ENCODE assay signal across 18 cellular contexts in the genomic region with DNA sequence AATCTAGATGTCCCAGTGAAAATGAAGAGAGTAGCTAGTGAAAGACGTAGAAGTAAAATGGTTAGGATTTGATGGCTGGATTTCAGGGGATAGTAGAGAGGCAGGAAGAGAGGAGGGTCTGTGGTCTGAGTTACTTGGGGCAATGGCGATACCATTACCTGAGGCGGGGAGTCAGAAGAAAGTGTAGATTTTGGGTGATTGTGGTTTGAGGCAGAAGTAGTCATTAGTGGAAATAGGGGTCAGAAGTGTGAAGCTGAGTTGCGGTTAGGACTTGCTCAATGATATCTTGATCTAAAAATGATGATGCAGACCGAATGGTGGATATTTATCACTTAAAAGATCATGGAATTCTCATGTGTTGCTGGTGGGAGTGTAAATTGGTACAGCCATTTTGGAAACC. TPM values are rescaled to one million over a fixed set of nuclear protein-coding genes. Genes with fewer than 3 reads are reported as not detected.
A peak's percentile ranks its signal among the peaks of the same experiment; 100 is the strongest.
DNase-seq lines count a peak whose midpoint lies in the region; ATAC-seq and TF ChIP-seq lines count a peak whose summit lies in the region.
"Had no signal": no experiment of that assay in that cellular context is flagged by ENCODE, and none has a peak within 500 bp of the region (broad histone marks: within the 10 kb centered on the region; RNA-seq: fewer than 3 reads in every experiment).

No MANE protein-coding gene starts in this region.

- H3K27ac Mint-ChIP-seq in activated naive CD8-positive, alpha-beta T cell treated with anti-CD3 and anti-CD28 coated beads, Interleukin-2, amount 50 U/mL, for 24 hours = peak overlapping the region; percentile 1
- H3K27ac Mint-ChIP-seq in activated naive CD8-positive, alpha-beta T cell treated with anti-CD3 and anti-CD28 coated beads for 36 hours = no peak overlapping the region
- peak overlapping the region; percentile 16 for H3K27ac Mint-ChIP-seq in T-helper 2 cell treated with Interferon-gamma antibody and Interleukin-4, amounts not matched to agents 5 μg/mL and 100 μg/mL, for 36 hours
- peak overlapping the region; percentile 8 for H3K27ac Mint-ChIP-seq in endodermal cell
- H3K27ac Mint-ChIP-seq in stimulated activated naive CD8-positive, alpha-beta T cell treated with anti-CD3 and anti-CD28 coated beads, Interleukin-15, amount 100 ng/mL, for 72 hours = no peak overlapping the region

- no peak overlapping the region for H2AK5ac ChIP-seq in mesendoderm (ENCODE audit: low read length)

- H3K56ac ChIP-seq in mesendoderm (ENCODE audit: low read length) = no peak overlapping the region

- H4K5ac ChIP-seq in mesendoderm (ENCODE audit: low read length) = no peak overlapping the region

- H2BK5ac ChIP-seq in mesendoderm (ENCODE audit: low read length) = no peak overlapping the region

- no peak overlapping the region for H3K4me3 ChIP-seq in endodermal cell (ENCODE audit: low read length)
- no peak overlapping the region for H3K4me3 ChIP-seq in mesendoderm (ENCODE audit: low read length)
- H3K4me3 ChIP-seq: SJCRH30 had no signal

- H3K23ac ChIP-seq in mesendoderm (ENCODE audit: low read length) = no peak overlapping the region

- H3K27ac ChIP-seq in endodermal cell (ENCODE audit: low read depth, low read length) (no peak overlapping the region), mesendoderm (ENCODE audit: low read depth, low read length) (no peak overlapping the region)
- H3K27ac ChIP-seq: SJCRH30 had no signal

- H3K4me1 ChIP-seq in endodermal cell (ENCODE audit: control insufficient read depth, insufficient read depth, low read length) = no peaks in the 10 kb centered on the region
- H3K4me1 ChIP-seq in mesendoderm (ENCODE audit: control insufficient read depth, low read depth, low read length) = no peaks in the 10 kb centered on the region
- H3K4me1 ChIP-seq: SJCRH30 had no signal

- H3K9ac ChIP-seq in endodermal cell (ENCODE audit: extremely low read depth, low read length, poor library complexity, severe bottlenecking) (no peak overlapping the region), mesendoderm (ENCODE audit: low read length) (no peak overlapping the region)

- no peaks in the 10 kb centered on the region for H3K79me2 ChIP-seq in mesendoderm (ENCODE audit: control insufficient read depth, insufficient read depth, low read length)

- H3K4me3 Mint-ChIP-seq in activated naive CD8-positive, alpha-beta T cell treated with anti-CD3 and anti-CD28 coated beads, Interleukin-2, amount 50 U/mL, for 24 hours = no peak overlapping the region
- H3K4me3 Mint-ChIP-seq in activated naive CD8-positive, alpha-beta T cell treated with anti-CD3 and anti-CD28 coated beads for 36 hours = no peak overlapping the region
- H3K4me3 Mint-ChIP-seq in T-helper 2 cell treated with Interferon-gamma antibody and Interleukin-4, amounts not matched to agents 5 μg/mL and 100 μg/mL, for 36 hours = no peak overlapping the region
- no peak overlapping the region for H3K4me3 Mint-ChIP-seq in endodermal cell
- H3K4me3 Mint-ChIP-seq in stimulated activated naive CD8-positive, alpha-beta T cell treated with anti-CD3 and anti-CD28 coated beads, Interleukin-15, amount 100 ng/mL, for 72 hours = no peak overlapping the region
- H3K4me3 Mint-ChIP-seq: H9 had no signal

- H3K4me1 Mint-ChIP-seq in activated naive CD8-positive, alpha-beta T cell treated with anti-CD3 and anti-CD28 coated beads, Interleukin-2, amount 50 U/mL, for 24 hours = peaks cover 21% of the 10 kb centered on the region
- peaks cover 10% of the 10 kb centered on the region for H3K4me1 Mint-ChIP-seq in activated naive CD8-positive, alpha-beta T cell treated with anti-CD3 and anti-CD28 coated beads for 36 hours
- H3K4me1 Mint-ChIP-seq in T-helper 2 cell treated with Interferon-gamma antibody and Interleukin-4, amounts not matched to agents 5 μg/mL and 100 μg/mL, for 36 hours (ENCODE audit: low read depth) = peaks cover 10% of the 10 kb centered on the region
- no peaks in the 10 kb centered on the region for H3K4me1 Mint-ChIP-seq in endodermal cell
- H3K4me1 Mint-ChIP-seq in stimulated activated naive CD8-positive, alpha-beta T cell treated with anti-CD3 and anti-CD28 coated beads, Interleukin-15, amount 100 ng/mL, for 72 hours = peaks cover 9% of the 10 kb centered on the region
- H3K4me1 Mint-ChIP-seq: H9 had no signal

- H3K18ac ChIP-seq in mesendoderm (ENCODE audit: low read length) = no peak overlapping the region

- DNase-seq in activated naive CD8-positive, alpha-beta T cell treated with anti-CD3 and anti-CD28 coated beads, Interleukin-2, amount 50 U/mL, for 24 hours = no peak
- DNase-seq in activated naive CD8-positive, alpha-beta T cell treated with anti-CD3 and anti-CD28 coated beads for 36 hours = no peak
- DNase-seq in T-helper 2 cell treated with Interferon-gamma antibody and Interleukin-4, amounts not matched to agents 5 μg/mL and 100 μg/mL, for 36 hours (ENCODE audit: low spot score) = no peak
- DNase-seq in endodermal cell (no peak), mesendoderm (no peak)
- no peak for DNase-seq in stimulated activated naive CD8-positive, alpha-beta T cell treated with anti-CD3 and anti-CD28 coated beads, Interleukin-15, amount 100 ng/mL, for 72 hours
- DNase-seq: ACHN, C1 segment of cervical spinal cord, DMS153, GDM1, H9, KG1, NCI-H1105 treated with DMSO at 0.1 percent for 48 hours, NCI-H1694, NCI-H524 treated with DMSO at 0.1 percent for 48 hours, SJCRH30 had no signal

- no peak overlapping the region for H4K8ac ChIP-seq in mesendoderm (ENCODE audit: low read depth, low read length)

- no peaks in the 10 kb centered on the region for H3K27me3 Mint-ChIP-seq in activated naive CD8-positive, alpha-beta T cell treated with anti-CD3 and anti-CD28 coated beads, Interleukin-2, amount 50 U/mL, for 24 hours
- no peaks in the 10 kb centered on the region for H3K27me3 Mint-ChIP-seq in activated naive CD8-positive, alpha-beta T cell treated with anti-CD3 and anti-CD28 coated beads for 36 hours
- no peaks in the 10 kb centered on the region for H3K27me3 Mint-ChIP-seq in T-helper 2 cell treated with Interferon-gamma antibody and Interleukin-4, amounts not matched to agents 5 μg/mL and 100 μg/mL, for 36 hours (ENCODE audit: low read depth)
- H3K27me3 Mint-ChIP-seq in endodermal cell (ENCODE audit: insufficient read depth) = no peaks in the 10 kb centered on the region
- no peaks in the 10 kb centered on the region for H3K27me3 Mint-ChIP-seq in stimulated activated naive CD8-positive, alpha-beta T cell treated with anti-CD3 and anti-CD28 coated beads, Interleukin-15, amount 100 ng/mL, for 72 hours

- H3K36me3 Mint-ChIP-seq in activated naive CD8-positive, alpha-beta T cell treated with anti-CD3 and anti-CD28 coated beads, Interleukin-2, amount 50 U/mL, for 24 hours (ENCODE audit: low read depth) = peaks cover 57% of the 10 kb centered on the region
- H3K36me3 Mint-ChIP-seq in activated naive CD8-positive, alpha-beta T cell treated with anti-CD3 and anti-CD28 coated beads for 36 hours = peaks cover 43% of the 10 kb centered on the region
- H3K36me3 Mint-ChIP-seq in T-helper 2 cell treated with Interferon-gamma antibody and Interleukin-4, amounts not matched to agents 5 μg/mL and 100 μg/mL, for 36 hours (ENCODE audit: low read depth) = peaks cover 56% of the 10 kb centered on the region
- peaks cover 73% of the 10 kb centered on the region for H3K36me3 Mint-ChIP-seq in endodermal cell (ENCODE audit: low read depth)

- TF ChIP-seq CTCF in endodermal cell (conservative IDR thresholded peaks at IDR 0.05) = no peak

- H3K4me2 ChIP-seq in mesendoderm (ENCODE audit: low read length) = no peak overlapping the region

- H3K9me3 ChIP-seq in endodermal cell (ENCODE audit: control insufficient read depth, low read length) = no peaks in the 10 kb centered on the region
- H3K9me3 ChIP-seq: SJCRH30 had no signal

- no peak overlapping the region for H2BK15ac ChIP-seq in mesendoderm (replicated peaks; ENCODE audit: low read depth)

- no peak overlapping the region for H3K4ac ChIP-seq in mesendoderm (ENCODE audit: low read depth, low read length)

- H3K9me3 Mint-ChIP-seq in activated naive CD8-positive, alpha-beta T cell treated with anti-CD3 and anti-CD28 coated beads, Interleukin-2, amount 50 U/mL, for 24 hours = no peaks in the 10 kb centered on the region
- no peaks in the 10 kb centered on the region for H3K9me3 Mint-ChIP-seq in activated naive CD8-positive, alpha-beta T cell treated with anti-CD3 and anti-CD28 coated beads for 36 hours
- H3K9me3 Mint-ChIP-seq in T-helper 2 cell treated with Interferon-gamma antibody and Interleukin-4, amounts not matched to agents 5 μg/mL and 100 μg/mL, for 36 hours = no peaks in the 10 kb centered on the region
- no peaks in the 10 kb centered on the region for H3K9me3 Mint-ChIP-seq in endodermal cell
- H3K9me3 Mint-ChIP-seq in stimulated activated naive CD8-positive, alpha-beta T cell treated with anti-CD3 and anti-CD28 coated beads, Interleukin-15, amount 100 ng/mL, for 72 hours = no peaks in the 10 kb centered on the region
- H3K9me3 Mint-ChIP-seq: H9 had no signal

- ATAC-seq in activated naive CD8-positive, alpha-beta T cell treated with anti-CD3 and anti-CD28 coated beads, Interleukin-2, amount 50 U/mL, for 24 hours = peak; percentile 24
- ATAC-seq in stimulated activated naive CD8-positive, alpha-beta T cell treated with anti-CD3 and anti-CD28 coated beads, Interleukin-15, amount 100 ng/mL, for 72 hours = peak; percentile 76
- no peak for ATAC-seq in HG02623 (IDR thresholded peaks at IDR 0.05; ENCODE audit: unreplicated experiment)
- ATAC-seq: HepG2 had no signal

- H3K79me1 ChIP-seq in mesendoderm (ENCODE audit: low read length) = no peaks in the 10 kb centered on the region

- no peaks in the 10 kb centered on the region for H3K27me3 ChIP-seq in endodermal cell (ENCODE audit: control insufficient read depth, insufficient read depth, low read length, poor library complexity, severe bottlenecking)
- H3K27me3 ChIP-seq in mesendoderm (ENCODE audit: insufficient read depth, low read length, poor library complexity) = no peaks in the 10 kb centered on the region
- H3K27me3 ChIP-seq: SJCRH30 had no signal

- H3K36me3 ChIP-seq in endodermal cell (ENCODE audit: control insufficient read depth, insufficient read depth, low read length) (peaks cover 85% of the 10 kb centered on the region), mesendoderm (ENCODE audit: control insufficient read depth, insufficient read depth, low read length) (peaks cover 2% of the 10 kb centered on the region)

- no peak overlapping the region for H2BK120ac ChIP-seq in mesendoderm (ENCODE audit: low read depth, low read length)

- 95 to 100% methylated on average over 5 of the region's 5 CpGs for WGBS in endodermal cell (ENCODE audit: insufficient coverage in 1 of 2, insufficient read length in 1 of 2), 2 experiments
- WGBS in mesendoderm (ENCODE audit: extremely low coverage, insufficient coverage, low lambda C conversion rate) = 100% methylated on average over 1 of the region's 5 CpGs

RNA-seq across cellular contexts. Expression of gene CEP192, which starts 41.0 kb away (rescaled TPM):
- total RNA-seq in activated naive CD8-positive, alpha-beta T cell treated with anti-CD3 and anti-CD28 coated beads for 36 hours = 10 to 100 TPM; 26.2 to 27.5 TPM
- 10 to 100 TPM; 26.4 to 35.6 TPM for total RNA-seq in endodermal cell
- 29.3 TPM for polyA plus RNA-seq in endodermal cell (2013, experiment 1 of 2)
- polyA plus RNA-seq in endodermal cell (2013, experiment 2 of 2) = 33.1 TPM
- polyA plus RNA-seq in mesendoderm (2013, experiment 1 of 2) = 11.5 TPM
- polyA plus RNA-seq in mesendoderm (2013, experiment 2 of 2) = 11.7 TPM

Comparison
In these comparisons a context has a peak if more than half of its experiments do, and no peak if none do; other contexts are left out.
1. H3K27ac Mint-ChIP-seq: peak in activated naive CD8-positive, alpha-beta T cell treated with anti-CD3 and anti-CD28 coated beads, Interleukin-2, amount 50 U/mL, for 24 hours (single experiment), T-helper 2 cell treated with Interferon-gamma antibody and Interleukin-4, amounts not matched to agents 5 μg/mL and 100 μg/mL, for 36 hours (single experiment) and endodermal cell (single experiment); none in activated naive CD8-positive, alpha-beta T cell treated with anti-CD3 and anti-CD28 coated beads for 36 hours (single experiment) and stimulated activated naive CD8-positive, alpha-beta T cell treated with anti-CD3 and anti-CD28 coated beads, Interleukin-15, amount 100 ng/mL, for 72 hours (0 of 2).